Comparison of ENCODE assay signal across 11 cellular contexts in genomic region chr12:57781801-57782200, GRCh38. TPM values are rescaled to one million over a fixed set of nuclear protein-coding genes. Genes with fewer than 3 reads are reported as not detected.
DNase-seq lines count a peak whose midpoint lies in the region; ATAC-seq and TF ChIP-seq lines count a peak whose summit lies in the region.
"Had no signal": no experiment of that assay in that cellular context is flagged by ENCODE, and none has a peak within 500 bp of the region (broad histone marks: within the 10 kb centered on the region; RNA-seq: fewer than 3 reads in every experiment).

No MANE protein-coding gene starts in this region.

- no peaks in the 10 kb centered on the region for H3K9me2 ChIP-seq in Loucy (replicated peaks; ENCODE audit: low read depth, low read length)

- H3K4me2 ChIP-seq in Loucy (ENCODE audit: low read depth, low read length, poor library complexity, severe bottlenecking), result peak overlapping the region; percentile 85

- peaks cover 13% of the 10 kb centered on the region for H3K36me3 Mint-ChIP-seq in activated CD8-positive, alpha-beta memory T cell treated with anti-CD3 and anti-CD28 coated beads, Interleukin-2, amount 10 ng/mL, durations not matched to agents 7 days and 5 days
- peaks cover 4% of the 10 kb centered on the region for H3K36me3 Mint-ChIP-seq in activated naive CD8-positive, alpha-beta T cell
- peaks cover 9% of the 10 kb centered on the region for H3K36me3 Mint-ChIP-seq in progenitor cell of endocrine pancreas (ENCODE audit: insufficient read depth)

- peaks cover 13% of the 10 kb centered on the region for H4K20me1 ChIP-seq in Loucy (ENCODE audit: insufficient read depth, low read length, poor library complexity, severe bottlenecking)

- H3K4me3 Mint-ChIP-seq in activated CD8-positive, alpha-beta memory T cell treated with anti-CD3 and anti-CD28 coated beads, Interleukin-2, amount 10 ng/mL, durations not matched to agents 7 days and 5 days, result peak overlapping the region; percentile 2
- peak overlapping the region; percentile 99 for H3K4me3 Mint-ChIP-seq in activated naive CD8-positive, alpha-beta T cell
- H3K4me3 Mint-ChIP-seq in progenitor cell of endocrine pancreas (ENCODE audit: low read depth), result peak overlapping the region; percentile 100

- H3K79me2 ChIP-seq in Loucy (ENCODE audit: insufficient read depth, low read length), result peaks cover 27% of the 10 kb centered on the region

- H3K27me3 Mint-ChIP-seq in activated CD8-positive, alpha-beta memory T cell treated with anti-CD3 and anti-CD28 coated beads, Interleukin-2, amount 10 ng/mL, durations not matched to agents 7 days and 5 days, result no peaks in the 10 kb centered on the region
- H3K27me3 Mint-ChIP-seq in activated naive CD8-positive, alpha-beta T cell, result no peaks in the 10 kb centered on the region
- H3K27me3 Mint-ChIP-seq in progenitor cell of endocrine pancreas, result no peaks in the 10 kb centered on the region

- H3K36me3 ChIP-seq in Loucy (ENCODE audit: insufficient read depth, low read length) (peaks cover 12% of the 10 kb centered on the region; the same call in 1 of the 2 replicates), stomach (peaks cover 11 to 31% (median 29%) of the 10 kb centered on the region in 4 donors)

- no peaks in the 10 kb centered on the region for H3K9me3 ChIP-seq in Loucy (ENCODE audit: insufficient read depth, low read depth, low read length)
- H3K9me3 ChIP-seq in stomach, result no peaks in the 10 kb centered on the region
- H3K9me3 ChIP-seq: testis had no signal

- no peak for DNase-seq in activated CD8-positive, alpha-beta memory T cell treated with anti-CD3 and anti-CD28 coated beads, Interleukin-2, amount 10 ng/mL, durations not matched to agents 7 days and 5 days
- no peak for DNase-seq in activated CD8-positive, alpha-beta memory T cell treated with anti-CD3 and anti-CD28 coated beads, Interleukin-2, amount 50 U/mL, for 48 hours
- DNase-seq in progenitor cell of endocrine pancreas (ENCODE audit: low spot score, unreplicated experiment) (no peak), stomach (no peak), NCI-H2107 (lab: John Stamatoyannopoulos, UW) (no peak)

- 59 to 74% (median 66%) methylated on average over 2 of the region's 2 CpGs for WGBS in stomach, 5 donors

- H3F3A ChIP-seq in Loucy (ENCODE audit: low read depth), result no peaks in the 10 kb centered on the region

- CTCF ChIA-PET in activated CD8-positive, alpha-beta memory T cell treated with anti-CD3 and anti-CD28 coated beads, Interleukin-2, amount 10 ng/mL, durations not matched to agents 7 days and 5 days (lab: Charles Lee), result interaction anchor here (0.8 to 3.3 kb wide), 7 partner anchors 10 to 346 kb away, joined by 3 to 20 read pairs (median 4); partner anchors contain the start of genes EEF1AKMT3 and METTL1

- intact Hi-C loops in stomach (cut with DNase I; ENCODE audit: low total_unique reads), result no loop called here

- H3K27ac ChIP-seq in stomach, result peak overlapping the region in 2 of 5 donors; percentile 14 to 77
- H3K27ac ChIP-seq: testis had no signal

- no peak overlapping the region for H3K9ac ChIP-seq in Loucy (ENCODE audit: low read depth, low read length, poor library complexity, severe bottlenecking)
- H3K9ac ChIP-seq: parathyroid adenoma had no signal

- H3K27me3 ChIP-seq in Loucy (ENCODE audit: insufficient read depth, low read length, poor library complexity, severe bottlenecking) (no peaks in the 10 kb centered on the region), stomach (no peaks in the 10 kb centered on the region)
- H3K27me3 ChIP-seq: testis had no signal

- H3K4me3 ChIP-seq in Loucy (ENCODE audit: low read length, poor library complexity, severe bottlenecking) (peak overlapping the region; percentile 91), stomach (no peak overlapping the region)

- TF ChIP-seq EP300 in stomach (IDR thresholded peaks at IDR 0.05), result no peak

- peaks cover 38% of the 10 kb centered on the region for H3K4me1 Mint-ChIP-seq in activated CD8-positive, alpha-beta memory T cell treated with anti-CD3 and anti-CD28 coated beads, Interleukin-2, amount 10 ng/mL, durations not matched to agents 7 days and 5 days
- H3K4me1 Mint-ChIP-seq in activated naive CD8-positive, alpha-beta T cell (ENCODE audit: low read depth), result peaks cover 38% of the 10 kb centered on the region
- peaks cover 12% of the 10 kb centered on the region for H3K4me1 Mint-ChIP-seq in progenitor cell of endocrine pancreas (ENCODE audit: low read depth)

- peaks cover 25% of the 10 kb centered on the region for H3K4me1 ChIP-seq in Loucy (ENCODE audit: insufficient read depth, low read length, poor library complexity, severe bottlenecking)
- peaks cover 8 to 32% (median 20%) of the 10 kb centered on the region in 4 donors for H3K4me1 ChIP-seq in stomach

- no peaks in the 10 kb centered on the region for H3K9me3 Mint-ChIP-seq in activated CD8-positive, alpha-beta memory T cell treated with anti-CD3 and anti-CD28 coated beads, Interleukin-2, amount 10 ng/mL, durations not matched to agents 7 days and 5 days (ENCODE audit: low read depth)
- H3K9me3 Mint-ChIP-seq in activated naive CD8-positive, alpha-beta T cell (ENCODE audit: low read depth), result no peaks in the 10 kb centered on the region
- H3K9me3 Mint-ChIP-seq in progenitor cell of endocrine pancreas (ENCODE audit: low read depth), result no peaks in the 10 kb centered on the region

- TF ChIP-seq CTCF in Loucy (conservative IDR thresholded peaks at IDR 0.05; ENCODE audit: low read length), result no peak
- TF ChIP-seq CTCF in progenitor cell of endocrine pancreas (IDR thresholded peaks at IDR 0.05; ENCODE audit: unreplicated experiment), result no peak
- no peak for TF ChIP-seq CTCF in stomach (IDR thresholded peaks at IDR 0.05)

- TF ChIP-seq POLR2A in stomach (IDR thresholded peaks at IDR 0.05), result no peak

- no peak for ATAC-seq in activated CD8-positive, alpha-beta memory T cell treated with anti-CD3 and anti-CD28 coated beads, Interleukin-2, amount 10 ng/mL, durations not matched to agents 7 days and 5 days
- ATAC-seq in HG03439 (IDR thresholded peaks at IDR 0.05; ENCODE audit: unreplicated experiment), result no peak

- peak overlapping the region; percentile 96 for H3K27ac Mint-ChIP-seq in activated CD8-positive, alpha-beta memory T cell treated with anti-CD3 and anti-CD28 coated beads, Interleukin-2, amount 10 ng/mL, durations not matched to agents 7 days and 5 days
- H3K27ac Mint-ChIP-seq in activated naive CD8-positive, alpha-beta T cell, result peak overlapping the region; percentile 99
- no peak overlapping the region for H3K27ac Mint-ChIP-seq in progenitor cell of endocrine pancreas

- 0 out of 2 replicates have a peak overlapping the region, but pooled peaks have one; percentile 48 for H2AFZ ChIP-seq in Loucy (ENCODE audit: low read length)

RNA-seq across cellular contexts. Expression of gene TSFM, which starts 0.8 kb away (rescaled TPM):
- total RNA-seq in activated CD8-positive, alpha-beta memory T cell treated with anti-CD3 and anti-CD28 coated beads, Interleukin-2, amount 10 ng/mL, durations not matched to agents 7 days and 5 days, result 10 to 100 TPM; 32.2 to 45.8 TPM
- total RNA-seq in progenitor cell of endocrine pancreas, result 25.7 and 30.0 TPM in 2 replicates
- 10 to 100 TPM in 2 of 5 donors, 1 to 10 TPM in 3; 2.3 to 13.8 (median 8.0) TPM for total RNA-seq in stomach
- 10 to 100 TPM; 32.0 to 39.3 (median 37.0) TPM for polyA plus RNA-seq in stomach

RNA-seq across cellular contexts. Expression of gene EEF1AKMT3, which starts 9.4 kb away (rescaled TPM):
- total RNA-seq in activated CD8-positive, alpha-beta memory T cell treated with anti-CD3 and anti-CD28 coated beads, Interleukin-2, amount 10 ng/mL, durations not matched to agents 7 days and 5 days, result 1 to 10 TPM; 3.9 to 4.1 TPM
- total RNA-seq in progenitor cell of endocrine pancreas, result 5.6 and 6.7 TPM in 2 replicates
- 10 to 100 TPM in 4 of 5 donors, 1 to 10 TPM in 1; 4.0 to 61.4 (median 16.4) TPM for total RNA-seq in stomach
- polyA plus RNA-seq in stomach, result 1 to 10 TPM; 3.3 to 5.2 (median 3.5) TPM

RNA-seq across cellular contexts. Expression of gene METTL1, which starts 9.9 kb away (rescaled TPM):
- 10 to 100 TPM; 22.1 to 32.1 TPM for total RNA-seq in activated CD8-positive, alpha-beta memory T cell treated with anti-CD3 and anti-CD28 coated beads, Interleukin-2, amount 10 ng/mL, durations not matched to agents 7 days and 5 days
- 23.3 and 27.5 TPM in 2 replicates for total RNA-seq in progenitor cell of endocrine pancreas
- total RNA-seq in stomach, result 10 to 100 TPM in 3 of 5 donors, 1 to 10 TPM in 2; 4.4 to 37.9 (median 13.2) TPM
- polyA plus RNA-seq in stomach, result 10 to 100 TPM; 13.7 to 24.7 (median 20.2) TPM

RNA-seq across cellular contexts. Expression of gene CYP27B1, which starts 14.9 kb away (rescaled TPM):
- 1 to 10 TPM; 4.5 to 5.4 TPM for total RNA-seq in activated CD8-positive, alpha-beta memory T cell treated with anti-CD3 and anti-CD28 coated beads, Interleukin-2, amount 10 ng/mL, durations not matched to agents 7 days and 5 days
- total RNA-seq in progenitor cell of endocrine pancreas (2.0 and 2.5 TPM in 2 replicates), stomach (1 to 10 TPM in 4 of 5 donors, not detected in 1; 1.0 to 3.1 (median 1.8) TPM)
- polyA plus RNA-seq in stomach, result 1 to 10 TPM in 1 of 3 donors, under 1 TPM in 2; 0.56 to 1.4 (median 0.73) TPM
- total RNA-seq: frontal cortex had no signal

RNA-seq across cellular contexts. Expression of gene MARCHF9, which starts 26.9 kb away (rescaled TPM):
- 10 to 100 TPM; 21.0 to 24.9 TPM for total RNA-seq in activated CD8-positive, alpha-beta memory T cell treated with anti-CD3 and anti-CD28 coated beads, Interleukin-2, amount 10 ng/mL, durations not matched to agents 7 days and 5 days
- 33.8 and 34.3 TPM in 2 replicates for total RNA-seq in progenitor cell of endocrine pancreas
- 10 to 100 TPM in 1 of 5 donors, 1 to 10 TPM in 4; 1.0 to 14.7 (median 8.7) TPM for total RNA-seq in stomach
- 10 to 100 TPM in 2 of 3 donors, 1 to 10 TPM in 1; 7.0 to 16.0 (median 14.7) TPM for polyA plus RNA-seq in stomach

Comparison
In these comparisons a context has a peak if more than half of its experiments do, and no peak if none do; other contexts are left out.
1. H3K4me3 Mint-ChIP-seq: peak in every context shown above with its lines; median percentile 100 in progenitor cell of endocrine pancreas; 99 in activated naive CD8-positive, alpha-beta T cell; 2 in activated CD8-positive, alpha-beta memory T cell treated with anti-CD3 and anti-CD28 coated beads, Interleukin-2, amount 10 ng/mL, durations not matched to agents 7 days and 5 days.